Comparison of ENCODE assay signal across 1 cellular context in the genomic region with DNA sequence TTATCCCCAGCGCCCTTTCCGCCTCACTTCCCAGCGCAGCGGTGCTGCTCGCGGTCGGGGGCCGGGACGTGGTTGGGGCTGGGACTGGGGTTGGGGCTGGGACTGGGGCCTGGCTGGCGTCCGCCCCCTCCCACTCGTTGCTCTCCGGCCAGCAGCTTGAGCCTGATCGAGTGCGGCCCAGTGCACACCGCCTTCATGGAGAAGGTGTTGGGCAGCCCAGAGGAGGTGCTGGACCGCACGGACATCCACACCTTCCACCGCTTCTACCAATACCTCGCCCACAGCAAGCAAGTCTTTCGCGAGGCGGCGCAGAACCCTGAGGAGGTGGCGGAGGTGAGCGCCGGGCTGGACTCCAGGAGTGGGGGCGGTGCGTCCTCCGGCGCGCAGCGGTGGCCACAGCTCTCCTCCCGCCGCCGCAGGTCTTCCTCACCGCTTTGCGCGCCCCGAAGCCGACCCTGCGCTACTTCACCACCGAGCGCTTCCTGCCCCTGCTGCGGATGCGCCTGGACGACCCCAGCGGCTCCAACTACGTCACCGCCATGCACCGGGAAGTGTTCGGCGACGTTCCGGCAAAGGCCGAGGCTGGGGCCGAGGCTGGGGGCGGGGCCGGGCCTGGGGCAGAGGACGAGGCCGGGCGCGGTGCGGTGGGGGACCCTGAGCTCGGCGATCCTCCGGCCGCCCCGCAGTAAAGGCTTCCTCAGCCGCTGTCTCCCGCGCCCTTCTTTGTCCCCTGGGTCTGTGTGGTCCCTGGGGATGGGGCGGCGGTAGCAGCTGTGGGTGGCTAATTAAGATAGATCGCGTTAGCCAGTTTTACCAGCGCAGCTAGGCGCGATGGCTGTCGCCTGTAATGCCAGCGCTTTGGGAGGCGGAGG.
TF ChIP-seq lines count a peak whose summit lies in the region.

No MANE protein-coding gene starts in this region.

TF ChIP-seq in WTC11, 78 proteins besides CTCF, POLR2A, EP300 and RAD21 (continued from another document and continues in another):
- no peak for TF ChIP-seq ZNF396 (CRISPR knock-in tag; IDR thresholded peaks at IDR 0.05; ENCODE audit: borderline replicate concordance)
- TF ChIP-seq, protein P1, sequence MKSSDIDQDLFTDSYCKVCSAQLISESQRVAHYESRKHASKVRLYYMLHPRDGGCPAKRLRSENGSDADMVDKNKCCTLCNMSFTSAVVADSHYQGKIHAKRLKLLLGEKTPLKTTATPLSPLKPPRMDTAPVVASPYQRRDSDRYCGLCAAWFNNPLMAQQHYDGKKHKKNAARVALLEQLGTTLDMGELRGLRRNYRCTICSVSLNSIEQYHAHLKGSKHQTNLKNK (CRISPR knock-in tag; IDR thresholded peaks at IDR 0.05) = no peak
- TF ChIP-seq TEAD4 (CRISPR knock-in tag; IDR thresholded peaks at IDR 0.05) = no peak
- TF ChIP-seq, protein P2, sequence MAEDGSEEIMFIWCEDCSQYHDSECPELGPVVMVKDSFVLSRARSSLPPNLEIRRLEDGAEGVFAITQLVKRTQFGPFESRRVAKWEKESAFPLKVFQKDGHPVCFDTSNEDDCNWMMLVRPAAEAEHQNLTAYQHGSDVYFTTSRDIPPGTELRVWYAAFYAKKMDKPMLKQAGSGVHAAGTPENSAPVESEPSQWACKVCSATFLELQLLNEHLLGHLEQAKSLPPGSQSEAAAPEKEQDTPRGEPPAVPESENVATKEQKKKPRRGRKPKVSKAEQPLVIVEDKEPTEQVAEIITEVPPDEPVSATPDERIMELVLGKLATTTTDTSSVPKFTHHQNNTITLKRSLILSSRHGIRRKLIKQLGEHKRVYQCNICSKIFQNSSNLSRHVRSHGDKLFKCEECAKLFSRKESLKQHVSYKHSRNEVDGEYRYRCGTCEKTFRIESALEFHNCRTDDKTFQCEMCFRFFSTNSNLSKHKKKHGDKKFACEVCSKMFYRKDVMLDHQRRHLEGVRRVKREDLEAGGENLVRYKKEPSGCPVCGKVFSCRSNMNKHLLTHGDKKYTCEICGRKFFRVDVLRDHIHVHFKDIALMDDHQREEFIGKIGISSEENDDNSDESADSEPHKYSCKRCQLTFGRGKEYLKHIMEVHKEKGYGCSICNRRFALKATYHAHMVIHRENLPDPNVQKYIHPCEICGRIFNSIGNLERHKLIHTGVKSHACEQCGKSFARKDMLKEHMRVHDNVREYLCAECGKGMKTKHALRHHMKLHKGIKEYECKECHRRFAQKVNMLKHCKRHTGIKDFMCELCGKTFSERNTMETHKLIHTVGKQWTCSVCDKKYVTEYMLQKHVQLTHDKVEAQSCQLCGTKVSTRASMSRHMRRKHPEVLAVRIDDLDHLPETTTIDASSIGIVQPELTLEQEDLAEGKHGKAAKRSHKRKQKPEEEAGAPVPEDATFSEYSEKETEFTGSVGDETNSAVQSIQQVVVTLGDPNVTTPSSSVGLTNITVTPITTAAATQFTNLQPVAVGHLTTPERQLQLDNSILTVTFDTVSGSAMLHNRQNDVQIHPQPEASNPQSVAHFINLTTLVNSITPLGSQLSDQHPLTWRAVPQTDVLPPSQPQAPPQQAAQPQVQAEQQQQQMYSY (CRISPR knock-in tag; IDR thresholded peaks at IDR 0.05) = 0 out of 2 replicates have a peak, but pooled peaks have one; percentile 16
- TF ChIP-seq, protein P3, sequence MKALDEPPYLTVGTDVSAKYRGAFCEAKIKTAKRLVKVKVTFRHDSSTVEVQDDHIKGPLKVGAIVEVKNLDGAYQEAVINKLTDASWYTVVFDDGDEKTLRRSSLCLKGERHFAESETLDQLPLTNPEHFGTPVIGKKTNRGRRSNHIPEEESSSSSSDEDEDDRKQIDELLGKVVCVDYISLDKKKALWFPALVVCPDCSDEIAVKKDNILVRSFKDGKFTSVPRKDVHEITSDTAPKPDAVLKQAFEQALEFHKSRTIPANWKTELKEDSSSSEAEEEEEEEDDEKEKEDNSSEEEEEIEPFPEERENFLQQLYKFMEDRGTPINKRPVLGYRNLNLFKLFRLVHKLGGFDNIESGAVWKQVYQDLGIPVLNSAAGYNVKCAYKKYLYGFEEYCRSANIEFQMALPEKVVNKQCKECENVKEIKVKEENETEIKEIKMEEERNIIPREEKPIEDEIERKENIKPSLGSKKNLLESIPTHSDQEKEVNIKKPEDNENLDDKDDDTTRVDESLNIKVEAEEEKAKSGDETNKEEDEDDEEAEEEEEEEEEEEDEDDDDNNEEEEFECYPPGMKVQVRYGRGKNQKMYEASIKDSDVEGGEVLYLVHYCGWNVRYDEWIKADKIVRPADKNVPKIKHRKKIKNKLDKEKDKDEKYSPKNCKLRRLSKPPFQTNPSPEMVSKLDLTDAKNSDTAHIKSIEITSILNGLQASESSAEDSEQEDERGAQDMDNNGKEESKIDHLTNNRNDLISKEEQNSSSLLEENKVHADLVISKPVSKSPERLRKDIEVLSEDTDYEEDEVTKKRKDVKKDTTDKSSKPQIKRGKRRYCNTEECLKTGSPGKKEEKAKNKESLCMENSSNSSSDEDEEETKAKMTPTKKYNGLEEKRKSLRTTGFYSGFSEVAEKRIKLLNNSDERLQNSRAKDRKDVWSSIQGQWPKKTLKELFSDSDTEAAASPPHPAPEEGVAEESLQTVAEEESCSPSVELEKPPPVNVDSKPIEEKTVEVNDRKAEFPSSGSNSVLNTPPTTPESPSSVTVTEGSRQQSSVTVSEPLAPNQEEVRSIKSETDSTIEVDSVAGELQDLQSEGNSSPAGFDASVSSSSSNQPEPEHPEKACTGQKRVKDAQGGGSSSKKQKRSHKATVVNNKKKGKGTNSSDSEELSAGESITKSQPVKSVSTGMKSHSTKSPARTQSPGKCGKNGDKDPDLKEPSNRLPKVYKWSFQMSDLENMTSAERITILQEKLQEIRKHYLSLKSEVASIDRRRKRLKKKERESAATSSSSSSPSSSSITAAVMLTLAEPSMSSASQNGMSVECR (CRISPR knock-in tag; IDR thresholded peaks at IDR 0.05; ENCODE audit: borderline replicate concordance) = 0 out of 2 replicates have a peak, but pooled peaks have one; percentile 53
- TF ChIP-seq, protein P4, sequence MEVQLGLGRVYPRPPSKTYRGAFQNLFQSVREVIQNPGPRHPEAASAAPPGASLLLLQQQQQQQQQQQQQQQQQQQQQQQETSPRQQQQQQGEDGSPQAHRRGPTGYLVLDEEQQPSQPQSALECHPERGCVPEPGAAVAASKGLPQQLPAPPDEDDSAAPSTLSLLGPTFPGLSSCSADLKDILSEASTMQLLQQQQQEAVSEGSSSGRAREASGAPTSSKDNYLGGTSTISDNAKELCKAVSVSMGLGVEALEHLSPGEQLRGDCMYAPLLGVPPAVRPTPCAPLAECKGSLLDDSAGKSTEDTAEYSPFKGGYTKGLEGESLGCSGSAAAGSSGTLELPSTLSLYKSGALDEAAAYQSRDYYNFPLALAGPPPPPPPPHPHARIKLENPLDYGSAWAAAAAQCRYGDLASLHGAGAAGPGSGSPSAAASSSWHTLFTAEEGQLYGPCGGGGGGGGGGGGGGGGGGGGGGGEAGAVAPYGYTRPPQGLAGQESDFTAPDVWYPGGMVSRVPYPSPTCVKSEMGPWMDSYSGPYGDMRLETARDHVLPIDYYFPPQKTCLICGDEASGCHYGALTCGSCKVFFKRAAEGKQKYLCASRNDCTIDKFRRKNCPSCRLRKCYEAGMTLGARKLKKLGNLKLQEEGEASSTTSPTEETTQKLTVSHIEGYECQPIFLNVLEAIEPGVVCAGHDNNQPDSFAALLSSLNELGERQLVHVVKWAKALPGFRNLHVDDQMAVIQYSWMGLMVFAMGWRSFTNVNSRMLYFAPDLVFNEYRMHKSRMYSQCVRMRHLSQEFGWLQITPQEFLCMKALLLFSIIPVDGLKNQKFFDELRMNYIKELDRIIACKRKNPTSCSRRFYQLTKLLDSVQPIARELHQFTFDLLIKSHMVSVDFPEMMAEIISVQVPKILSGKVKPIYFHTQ (CRISPR knock-in tag; IDR thresholded peaks at IDR 0.05) = no peak
- 0 out of 2 replicates have a peak, but pooled peaks have one; percentile 23 for TF ChIP-seq ZNF138 (CRISPR knock-in tag; conservative IDR thresholded peaks at IDR 0.05)
- TF ChIP-seq, protein P5, sequence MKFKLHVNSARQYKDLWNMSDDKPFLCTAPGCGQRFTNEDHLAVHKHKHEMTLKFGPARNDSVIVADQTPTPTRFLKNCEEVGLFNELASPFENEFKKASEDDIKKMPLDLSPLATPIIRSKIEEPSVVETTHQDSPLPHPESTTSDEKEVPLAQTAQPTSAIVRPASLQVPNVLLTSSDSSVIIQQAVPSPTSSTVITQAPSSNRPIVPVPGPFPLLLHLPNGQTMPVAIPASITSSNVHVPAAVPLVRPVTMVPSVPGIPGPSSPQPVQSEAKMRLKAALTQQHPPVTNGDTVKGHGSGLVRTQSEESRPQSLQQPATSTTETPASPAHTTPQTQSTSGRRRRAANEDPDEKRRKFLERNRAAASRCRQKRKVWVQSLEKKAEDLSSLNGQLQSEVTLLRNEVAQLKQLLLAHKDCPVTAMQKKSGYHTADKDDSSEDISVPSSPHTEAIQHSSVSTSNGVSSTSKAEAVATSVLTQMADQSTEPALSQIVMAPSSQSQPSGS (CRISPR knock-in tag; IDR thresholded peaks at IDR 0.05; ENCODE audit: borderline replicate concordance, low read depth) = no peak; the same call in 1 of the 2 replicates
- peak; percentile 89 for TF ChIP-seq FOXK1 (CRISPR knock-in tag; IDR thresholded peaks at IDR 0.05)
- no peak for TF ChIP-seq CREB1 (CRISPR knock-in tag; IDR thresholded peaks at IDR 0.05)
- peak; percentile 78; the same call in 1 of the 2 replicates for TF ChIP-seq KAT7 (CRISPR knock-in tag; IDR thresholded peaks at IDR 0.05; ENCODE audit: borderline replicate concordance)
- TF ChIP-seq MXD4 (CRISPR knock-in tag; IDR thresholded peaks at IDR 0.05; ENCODE audit: borderline replicate concordance) = no peak
- TF ChIP-seq IRF2 (CRISPR knock-in tag; IDR thresholded peaks at IDR 0.05; ENCODE audit: borderline replicate concordance, low read depth) = no peak
- TF ChIP-seq, protein P6, sequence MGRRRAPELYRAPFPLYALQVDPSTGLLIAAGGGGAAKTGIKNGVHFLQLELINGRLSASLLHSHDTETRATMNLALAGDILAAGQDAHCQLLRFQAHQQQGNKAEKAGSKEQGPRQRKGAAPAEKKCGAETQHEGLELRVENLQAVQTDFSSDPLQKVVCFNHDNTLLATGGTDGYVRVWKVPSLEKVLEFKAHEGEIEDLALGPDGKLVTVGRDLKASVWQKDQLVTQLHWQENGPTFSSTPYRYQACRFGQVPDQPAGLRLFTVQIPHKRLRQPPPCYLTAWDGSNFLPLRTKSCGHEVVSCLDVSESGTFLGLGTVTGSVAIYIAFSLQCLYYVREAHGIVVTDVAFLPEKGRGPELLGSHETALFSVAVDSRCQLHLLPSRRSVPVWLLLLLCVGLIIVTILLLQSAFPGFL (CRISPR knock-in tag; IDR thresholded peaks at IDR 0.05; ENCODE audit: borderline replicate concordance) = no peak
- TF ChIP-seq, protein P7, sequence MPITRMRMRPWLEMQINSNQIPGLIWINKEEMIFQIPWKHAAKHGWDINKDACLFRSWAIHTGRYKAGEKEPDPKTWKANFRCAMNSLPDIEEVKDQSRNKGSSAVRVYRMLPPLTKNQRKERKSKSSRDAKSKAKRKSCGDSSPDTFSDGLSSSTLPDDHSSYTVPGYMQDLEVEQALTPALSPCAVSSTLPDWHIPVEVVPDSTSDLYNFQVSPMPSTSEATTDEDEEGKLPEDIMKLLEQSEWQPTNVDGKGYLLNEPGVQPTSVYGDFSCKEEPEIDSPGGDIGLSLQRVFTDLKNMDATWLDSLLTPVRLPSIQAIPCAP (CRISPR knock-in tag; IDR thresholded peaks at IDR 0.05) = peak; percentile 67; the same call in 1 of the 2 replicates
- TF ChIP-seq, protein P8, sequence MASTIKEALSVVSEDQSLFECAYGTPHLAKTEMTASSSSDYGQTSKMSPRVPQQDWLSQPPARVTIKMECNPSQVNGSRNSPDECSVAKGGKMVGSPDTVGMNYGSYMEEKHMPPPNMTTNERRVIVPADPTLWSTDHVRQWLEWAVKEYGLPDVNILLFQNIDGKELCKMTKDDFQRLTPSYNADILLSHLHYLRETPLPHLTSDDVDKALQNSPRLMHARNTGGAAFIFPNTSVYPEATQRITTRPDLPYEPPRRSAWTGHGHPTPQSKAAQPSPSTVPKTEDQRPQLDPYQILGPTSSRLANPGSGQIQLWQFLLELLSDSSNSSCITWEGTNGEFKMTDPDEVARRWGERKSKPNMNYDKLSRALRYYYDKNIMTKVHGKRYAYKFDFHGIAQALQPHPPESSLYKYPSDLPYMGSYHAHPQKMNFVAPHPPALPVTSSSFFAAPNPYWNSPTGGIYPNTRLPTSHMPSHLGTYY (CRISPR knock-in tag; IDR thresholded peaks at IDR 0.05) = no peak
- TF ChIP-seq, protein P9, sequence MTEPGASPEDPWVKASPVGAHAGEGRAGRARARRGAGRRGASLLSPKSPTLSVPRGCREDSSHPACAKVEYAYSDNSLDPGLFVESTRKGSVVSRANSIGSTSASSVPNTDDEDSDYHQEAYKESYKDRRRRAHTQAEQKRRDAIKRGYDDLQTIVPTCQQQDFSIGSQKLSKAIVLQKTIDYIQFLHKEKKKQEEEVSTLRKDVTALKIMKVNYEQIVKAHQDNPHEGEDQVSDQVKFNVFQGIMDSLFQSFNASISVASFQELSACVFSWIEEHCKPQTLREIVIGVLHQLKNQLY (CRISPR knock-in tag; IDR thresholded peaks at IDR 0.05) = no peak
- TF ChIP-seq RELA (CRISPR knock-in tag; IDR thresholded peaks at IDR 0.05; ENCODE audit: borderline replicate concordance) = no peak
- TF ChIP-seq, protein P10, sequence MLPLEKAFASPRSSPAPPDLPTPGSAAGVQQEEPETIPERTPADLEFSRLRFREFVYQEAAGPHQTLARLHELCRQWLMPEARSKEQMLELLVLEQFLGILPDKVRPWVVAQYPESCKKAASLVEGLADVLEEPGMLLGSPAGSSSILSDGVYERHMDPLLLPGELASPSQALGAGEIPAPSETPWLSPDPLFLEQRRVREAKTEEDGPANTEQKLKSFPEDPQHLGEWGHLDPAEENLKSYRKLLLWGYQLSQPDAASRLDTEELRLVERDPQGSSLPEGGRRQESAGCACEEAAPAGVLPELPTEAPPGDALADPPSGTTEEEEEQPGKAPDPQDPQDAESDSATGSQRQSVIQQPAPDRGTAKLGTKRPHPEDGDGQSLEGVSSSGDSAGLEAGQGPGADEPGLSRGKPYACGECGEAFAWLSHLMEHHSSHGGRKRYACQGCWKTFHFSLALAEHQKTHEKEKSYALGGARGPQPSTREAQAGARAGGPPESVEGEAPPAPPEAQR (CRISPR knock-in tag; IDR thresholded peaks at IDR 0.05) = no peak
- TF ChIP-seq GRHL2 (CRISPR knock-in tag; IDR thresholded peaks at IDR 0.05; ENCODE audit: insufficient replicate concordance, severe bottlenecking) = no peak
- TF ChIP-seq CREM (CRISPR knock-in tag; IDR thresholded peaks at IDR 0.05) = peak; percentile 89; the same call in 1 of the 2 replicates
- TF ChIP-seq, protein P11, sequence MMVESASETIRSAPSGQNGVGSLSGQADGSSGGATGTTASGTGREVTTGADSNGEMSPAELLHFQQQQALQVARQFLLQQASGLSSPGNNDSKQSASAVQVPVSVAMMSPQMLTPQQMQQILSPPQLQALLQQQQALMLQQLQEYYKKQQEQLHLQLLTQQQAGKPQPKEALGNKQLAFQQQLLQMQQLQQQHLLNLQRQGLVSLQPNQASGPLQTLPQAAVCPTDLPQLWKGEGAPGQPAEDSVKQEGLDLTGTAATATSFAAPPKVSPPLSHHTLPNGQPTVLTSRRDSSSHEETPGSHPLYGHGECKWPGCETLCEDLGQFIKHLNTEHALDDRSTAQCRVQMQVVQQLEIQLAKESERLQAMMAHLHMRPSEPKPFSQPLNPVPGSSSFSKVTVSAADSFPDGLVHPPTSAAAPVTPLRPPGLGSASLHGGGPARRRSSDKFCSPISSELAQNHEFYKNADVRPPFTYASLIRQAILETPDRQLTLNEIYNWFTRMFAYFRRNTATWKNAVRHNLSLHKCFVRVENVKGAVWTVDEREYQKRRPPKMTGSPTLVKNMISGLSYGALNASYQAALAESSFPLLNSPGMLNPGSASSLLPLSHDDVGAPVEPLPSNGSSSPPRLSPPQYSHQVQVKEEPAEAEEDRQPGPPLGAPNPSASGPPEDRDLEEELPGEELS (CRISPR knock-in tag; IDR thresholded peaks at IDR 0.05) = peak; percentile 88
- TF ChIP-seq FOXJ3 (CRISPR knock-in tag; IDR thresholded peaks at IDR 0.05; ENCODE audit: borderline replicate concordance) = no peak
